Comparison of ENCODE assay signal across 23 cellular contexts in the genomic region with DNA sequence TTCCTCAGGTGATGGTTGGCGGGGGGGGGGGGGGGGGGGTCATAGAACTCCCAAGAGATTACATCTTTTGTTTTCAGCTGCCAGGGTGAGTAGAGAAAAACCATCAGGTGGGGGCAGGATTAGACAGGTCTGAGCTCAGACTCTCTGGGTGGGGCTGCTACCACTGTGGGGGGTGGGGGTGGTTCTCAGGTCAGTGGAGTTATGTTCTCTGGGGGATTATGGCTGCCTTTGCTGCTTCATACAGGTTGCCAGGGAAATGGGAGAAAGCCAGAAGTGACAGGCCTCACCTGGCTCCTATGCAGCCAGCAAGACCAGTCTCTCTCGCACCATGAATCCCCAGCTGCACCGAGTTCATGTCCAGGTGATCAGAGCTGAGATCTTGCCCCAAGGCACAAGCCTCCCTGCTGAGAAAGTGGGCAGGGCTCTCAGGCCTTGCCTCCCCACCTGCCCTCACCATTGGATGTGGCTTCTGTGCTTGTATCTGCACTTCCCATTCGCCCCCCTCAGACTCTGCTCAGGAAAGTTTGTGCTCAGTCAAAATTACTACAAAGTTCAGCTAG.
"Had no signal": no experiment of that assay in that cellular context is flagged by ENCODE, and none has a peak within 500 bp of the region (broad histone marks: within the 10 kb centered on the region; RNA-seq: fewer than 3 reads in every experiment).

No MANE protein-coding gene starts in this region.

- H3K27ac ChIP-seq: RWPE1, SJSA1, SK-N-MC had no signal

- H3K4me3 ChIP-seq: MG63, SJSA1, SK-N-MC had no signal

- H3K36me3 ChIP-seq: MG63, SJSA1 had no signal

- H3K4me1 ChIP-seq: SJSA1 had no signal

- ATAC-seq: HepG2 had no signal

- H3K27me3 ChIP-seq: MG63, SJSA1 had no signal

- DNase-seq: IMR-90, Karpas-422, KG1, MG63, NCI-H1092, NCI-H1105 treated with DMSO at 0.1 percent for 48 hours, NCI-H1417 treated with DMSO at 0.1 percent for 48 hours, NCI-H146, NCI-H1694 treated with DMSO at 0.1 percent for 48 hours, NCI-H1930, NCI-H2081 treated with DMSO at 0.1 percent for 48 hours, NCI-H2171, NCI-H226, NCI-H446, NCI-H510A, NCI-H524 treated with DMSO at 0.1 percent for 48 hours, NCI-H69, NCI-H774, SHP77 had no signal
